28 cellular contexts compared by ENCODE assay signal in genomic region chr3:134194247-134194646, GRCh38.
"Had no signal": no experiment of that assay in that cellular context is flagged by ENCODE, and none has a peak within 500 bp of the region (broad histone marks: within the 10 kb centered on the region; RNA-seq: fewer than 3 reads in every experiment).

No MANE protein-coding gene starts in this region.

- H3K36me3 ChIP-seq: ovary, right lobe of liver had no signal

- H3K27me3 ChIP-seq: neutrophil, ovary, right lobe of liver, sigmoid colon, stomach, thyroid gland, tibial nerve, upper lobe of left lung, vagina had no signal

- H3K27ac ChIP-seq: neutrophil, ovary, parathyroid adenoma, psoas muscle, right lobe of liver, sigmoid colon, stomach, thoracic aorta, thyroid gland, tibial nerve, upper lobe of left lung, vagina had no signal

- ATAC-seq: naive thymus-derived CD8-positive, alpha-beta T cell; natural killer cell treated with Interleukin-12 subunit alpha and Interleukin-12 subunit beta and Interleukin-15 and Interleukin-18, amount 100 ng/mL, for 72 hours; psoas muscle; right lobe of liver; stimulated activated effector memory CD8-positive, alpha-beta T cell treated with anti-CD3 and anti-CD28 coated beads, Interleukin-12 subunit alpha, Interleukin-12 subunit beta, amount 100 ng/mL, for 72 hours; stimulated activated naive B cell treated with anti-CD40 and anti-IgM and Interleukin-4, amounts not matched to agents 10 μg/mL and 1 μg/mL and 100 μg/mL, for 72 hours had no signal

- H3K4me1 ChIP-seq: parathyroid adenoma, psoas muscle, right lobe of liver, sigmoid colon, stomach, tibial nerve, upper lobe of left lung, vagina had no signal

- H2AFZ ChIP-seq: parathyroid adenoma had no signal

- H3K9ac ChIP-seq: parathyroid adenoma had no signal

- H3K4me3 ChIP-seq: ovary, psoas muscle, right lobe of liver, sigmoid colon, stomach, thoracic aorta, thyroid gland, tibial nerve, upper lobe of left lung, vagina had no signal

- H3K9me3 ChIP-seq: neutrophil, ovary, psoas muscle, right lobe of liver, sigmoid colon, stomach, thoracic aorta, thyroid gland, tibial nerve, upper lobe of left lung, vagina had no signal

- FAIRE-seq: small intestine, urothelium cell line had no signal

- DNase-seq: naive thymus-derived CD8-positive, alpha-beta T cell; nephron progenitor cell; nucleus accumbens; ovary; posterior cingulate gyrus; psoas muscle; right cardiac atrium; right lobe of liver; sigmoid colon; small intestine; stimulated activated CD4-positive, alpha-beta T cell treated with anti-CD3 and anti-CD28 coated beads, Interleukin-15, amount 100 ng/mL, for 24 hours; stimulated activated CD4-positive, alpha-beta T cell treated with anti-CD3 and anti-CD28 coated beads, Interleukin-2, amount 100 ng/mL, for 24 hours; stimulated activated CD4-positive, alpha-beta T cell treated with anti-CD3 and anti-CD28 coated beads, Interleukin-2, amount 100 ng/mL, for 48 hours; stimulated activated CD4-positive, alpha-beta T cell treated with anti-CD3 and anti-CD28 coated beads, Interleukin-4, amount 100 ng/mL, for 24 hours; stimulated activated naive B cell treated with anti-CD40 and anti-IgM and Interleukin-4, amounts not matched to agents 10 μg/mL and 1 μg/mL and 100 μg/mL, for 72 hours; stimulated activated naive CD4-positive, alpha-beta T cell treated with Interleukin-2 at 50 U/mL for 16 hours; stomach; thyroid gland; trophoblast cell; upper lobe of left lung had no signal
